7 cellular contexts compared by ENCODE assay signal in the genomic region with DNA sequence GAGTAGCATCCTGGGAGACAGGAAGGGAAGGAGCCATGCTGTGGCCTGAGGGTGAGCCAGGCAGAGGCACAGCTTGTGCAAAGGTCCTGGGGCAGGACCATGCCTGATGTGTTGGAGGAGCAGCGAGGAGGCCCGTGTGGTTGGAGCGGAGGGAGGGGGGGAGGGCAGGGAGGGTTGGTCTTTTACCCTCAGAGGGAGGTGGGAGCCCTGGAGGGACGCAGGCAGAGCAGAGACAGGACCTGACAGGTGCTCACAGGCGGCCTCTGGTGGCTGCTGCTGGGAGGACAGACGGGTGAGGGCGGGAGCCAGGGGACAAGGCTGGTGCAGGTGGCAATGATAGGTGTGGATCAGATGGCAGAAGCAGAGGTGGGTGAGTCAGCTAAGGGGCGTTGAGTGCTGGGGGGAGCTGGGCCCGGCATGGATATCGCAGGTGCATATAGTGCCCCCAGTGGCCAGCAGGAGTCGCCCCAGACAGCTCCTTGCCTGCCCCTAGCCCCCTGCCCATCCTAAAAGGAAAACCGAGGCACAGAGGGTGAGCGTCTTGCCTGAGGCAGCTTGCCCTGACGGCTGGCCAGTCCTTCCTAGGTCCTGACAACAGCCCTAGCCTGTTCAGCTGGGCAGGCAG. TPM values are rescaled to one million over a fixed set of nuclear protein-coding genes. Genes with fewer than 3 reads are reported as not detected.
DNase-seq lines count a peak whose midpoint lies in the region; FAIRE-seq and TF ChIP-seq lines count a peak whose summit lies in the region.

No MANE protein-coding gene starts in this region.

- intact Hi-C loops in endothelial cell of umbilical vein (cut with micrococcal nuclease): loop anchor here (1.0 kb wide), 1 partner anchor 164 kb away; no protein-coding TSS in a partner anchor

- H3K4me3 Mint-ChIP-seq in neural progenitor cell: no peak overlapping the region
- H3K4me3 Mint-ChIP-seq in type B pancreatic cell: no peak overlapping the region

- H3K9me3 ChIP-seq in endothelial cell of umbilical vein (replicated peaks; ENCODE audit: control insufficient read depth, insufficient read depth, low read length) (no peaks in the 10 kb centered on the region), neural progenitor cell (ENCODE audit: low read depth) (no peaks in the 10 kb centered on the region)

- CTCF ChIA-PET in endothelial cell of umbilical vein (lab: Charles Lee): interaction anchor here (0.5 to 3.7 kb wide), 27 partner anchors 9 to 238 kb away, joined by 3 to 17 read pairs (median 4); partner anchors contain the start of gene TLE6

- H3K4me2 ChIP-seq in endothelial cell of umbilical vein (ENCODE audit: insufficient read depth, low read length) (no peak overlapping the region), neural progenitor cell (no peak overlapping the region)

- no peaks in the 10 kb centered on the region for H3K79me2 ChIP-seq in endothelial cell of umbilical vein (ENCODE audit: control insufficient read depth, insufficient read depth, low read length)
- no peaks in the 10 kb centered on the region for H3K79me2 ChIP-seq in neural progenitor cell (ENCODE audit: low read depth)

- no peaks in the 10 kb centered on the region for H3K36me3 Mint-ChIP-seq in neural progenitor cell
- H3K36me3 Mint-ChIP-seq in type B pancreatic cell: no peaks in the 10 kb centered on the region

- no peak overlapping the region for H2AFZ ChIP-seq in endothelial cell of umbilical vein (ENCODE audit: low read depth, low read length)
- no peak overlapping the region for H2AFZ ChIP-seq in neural progenitor cell (replicated peaks)

- H3K27me3 ChIP-seq in endothelial cell of umbilical vein (ENCODE audit: control insufficient read depth in 2 of 2, insufficient read depth in 2 of 2, low read length in 2 of 2) (no peaks in the 10 kb centered on the region), neural progenitor cell (no peaks in the 10 kb centered on the region)

- H3K27ac ChIP-seq in endothelial cell of umbilical vein (ENCODE audit: insufficient read depth, low read depth, low read length) (no peak overlapping the region), neural progenitor cell (no peak overlapping the region)

- DNase-seq in GM12891 (ENCODE audit: insufficient read length, low spot score) (peak; percentile 80), NCI-H2171 (lab: John Stamatoyannopoulos, UW) (peak; percentile 53), endothelial cell of umbilical vein (ENCODE audit: low read depth, low spot score) (peak; percentile 53), neural progenitor cell (ENCODE audit: low spot score) (peak; percentile 67), type B pancreatic cell (ENCODE audit: extremely low spot score, unreplicated experiment) (no peak), NCI-H1694 (lab: John Stamatoyannopoulos, UW) (no peak)
- DNase-seq in activated CD8-positive, alpha-beta memory T cell treated with anti-CD3 and anti-CD28 coated beads for 24 hours: peak; percentile 90

- H3K9me1 ChIP-seq in endothelial cell of umbilical vein (replicated peaks; ENCODE audit: control insufficient read depth, extremely low read depth, insufficient read depth, low read length): no peaks in the 10 kb centered on the region

- dilution Hi-C loops in endothelial cell of umbilical vein (cut with MboI; ENCODE audit: extremely low pct_ligation_motif_present, low sequenced_read_pairs): no loop called here

- no peak overlapping the region for H3K4me3 ChIP-seq in endothelial cell of umbilical vein (replicated peaks in 1 of 3; ENCODE audit: insufficient read depth in 1 of 3, low read depth in 1 of 3, low read length in 3 of 3)
- H3K4me3 ChIP-seq in neural progenitor cell: no peak overlapping the region

- TF ChIP-seq CTCF in endothelial cell of umbilical vein (IDR thresholded peaks at IDR 0.05; ENCODE audit: extremely low read depth in 1 of 2, insufficient read depth in 1 of 2, low read depth in 1 of 2, low read length in 2 of 2) (peak; percentile 75 to 90), neural progenitor cell (IDR thresholded peaks at IDR 0.05) (peak; percentile 68), type B pancreatic cell (conservative IDR thresholded peaks at IDR 0.05) (peak; percentile 81)

- POLR2A ChIA-PET in endothelial cell of umbilical vein (lab: Charles Lee): no interaction called here

- H3K4me1 ChIP-seq in endothelial cell of umbilical vein (ENCODE audit: control insufficient read depth, extremely low read depth, insufficient read depth, low read length) (no peaks in the 10 kb centered on the region), neural progenitor cell (no peaks in the 10 kb centered on the region)

- FAIRE-seq in GM12891 (lab: Jason Lieb, UNC): peak; percentile 97
- FAIRE-seq in endothelial cell of umbilical vein (lab: Jason Lieb, UNC): peak; percentile 58

- TF ChIP-seq POLR2A in GM12891 (IDR thresholded peaks at IDR 0.05; ENCODE audit: low read depth, low read length) (no peak), endothelial cell of umbilical vein (IDR thresholded peaks at IDR 0.05; ENCODE audit: low read depth, low read length) (no peak)

- H3K27me3 Mint-ChIP-seq in neural progenitor cell (ENCODE audit: insufficient read depth, low read depth) (peaks cover 4% of the 10 kb centered on the region), type B pancreatic cell (no peaks in the 10 kb centered on the region)

- no peak overlapping the region for H3K9ac ChIP-seq in endothelial cell of umbilical vein (replicated peaks; ENCODE audit: extremely low read depth, insufficient read depth, low read length)
- H3K9ac ChIP-seq in neural progenitor cell: no peak overlapping the region

- H3K4me1 Mint-ChIP-seq in neural progenitor cell (peaks cover 8% of the 10 kb centered on the region), type B pancreatic cell (ENCODE audit: unreplicated experiment) (peaks cover 8% of the 10 kb centered on the region)

- no TSS peak for BruUV-seq in endothelial cell of umbilical vein (replicated peaks; lab: Mats Ljungman, UMichigan)

- H3K36me3 ChIP-seq in endothelial cell of umbilical vein (ENCODE audit: control insufficient read depth in 2 of 2, extremely low read depth in 1 of 2, insufficient read depth in 2 of 2, low read length in 2 of 2) (peaks cover 0 to 3% of the 10 kb centered on the region in 2 experiments), neural progenitor cell (no peaks in the 10 kb centered on the region)

- H3K9me3 Mint-ChIP-seq in neural progenitor cell: no peaks in the 10 kb centered on the region
- H3K9me3 Mint-ChIP-seq in type B pancreatic cell: peaks cover 4% of the 10 kb centered on the region

- no peaks in the 10 kb centered on the region for H3F3A ChIP-seq in neural progenitor cell (ENCODE audit: low read depth)

- H4K20me1 ChIP-seq in endothelial cell of umbilical vein (replicated peaks; ENCODE audit: control insufficient read depth, extremely low read depth, insufficient read depth, low read length): no peaks in the 10 kb centered on the region
- no peaks in the 10 kb centered on the region for H4K20me1 ChIP-seq in neural progenitor cell (ENCODE audit: low read depth)

- H3K27ac Mint-ChIP-seq in neural progenitor cell (no peak overlapping the region), type B pancreatic cell (no peak overlapping the region)

RNA-seq across cellular contexts. Expression of gene GNA15, which starts 9.8 kb away (rescaled TPM):
- 15.9 TPM for polyA plus RNA-seq in GM12891 (2012; ENCODE audit: low read depth, missing spikeins)
- total RNA-seq in endothelial cell of umbilical vein (not detected in 2 replicates), neural progenitor cell (ENCODE audit: low replicate concordance) (not detected in 2 replicates), type B pancreatic cell (ENCODE audit: low replicate concordance) (1.6 and 3.9 TPM in 2 replicates)
- polyA plus RNA-seq in endothelial cell of umbilical vein: 0.10 and 0.17 TPM in 2 replicates
- polyA plus RNA-seq in endothelial cell of umbilical vein (2011; cell fraction: cytosol; rRNA removed): 0.15 and 0.20 TPM in 2 replicates
- 0.25 and 0.36 TPM in 2 replicates for polyA plus RNA-seq in endothelial cell of umbilical vein (2011; cell fraction: nucleus; rRNA removed)
- 0.20 and 0.24 TPM in 2 replicates for polyA plus RNA-seq in endothelial cell of umbilical vein (2012)
- not detected in 2 replicates for polyA minus RNA-seq in endothelial cell of umbilical vein
- polyA minus RNA-seq in endothelial cell of umbilical vein (2011; cell fraction: cytosol; rRNA and poly(A)+ RNA removed): 0.92 TPM
- polyA minus RNA-seq in endothelial cell of umbilical vein (2011; cell fraction: nucleus; rRNA and poly(A)+ RNA removed): 0.34 and 0.48 TPM in 2 replicates

RNA-seq across cellular contexts. Expression of gene GNA11, which starts 31.9 kb away (rescaled TPM):
- polyA plus RNA-seq in GM12891 (2012; ENCODE audit: low read depth, missing spikeins): 4.3 TPM
- total RNA-seq in endothelial cell of umbilical vein (76.8 and 78.1 TPM in 2 replicates), neural progenitor cell (ENCODE audit: low replicate concordance) (12.4 and 19.5 TPM in 2 replicates), type B pancreatic cell (ENCODE audit: low replicate concordance) (46.9 and 62.0 TPM in 2 replicates)
- polyA plus RNA-seq in endothelial cell of umbilical vein: 34.7 and 35.1 TPM in 2 replicates
- polyA plus RNA-seq in endothelial cell of umbilical vein (2011; cell fraction: cytosol; rRNA removed): 48.9 and 52.2 TPM in 2 replicates
- polyA plus RNA-seq in endothelial cell of umbilical vein (2011; cell fraction: nucleus; rRNA removed): 40.1 and 41.4 TPM in 2 replicates
- polyA plus RNA-seq in endothelial cell of umbilical vein (2012): 54.2 and 62.8 TPM in 2 replicates
- polyA minus RNA-seq in endothelial cell of umbilical vein: 43.7 and 51.4 TPM in 2 replicates
- polyA minus RNA-seq in endothelial cell of umbilical vein (2011; cell fraction: cytosol; rRNA and poly(A)+ RNA removed): 18.5 TPM
- polyA minus RNA-seq in endothelial cell of umbilical vein (2011; cell fraction: nucleus; rRNA and poly(A)+ RNA removed): 13.8 and 21.1 TPM in 2 replicates

RNA-seq across cellular contexts. Expression of gene S1PR4, which starts 52.6 kb away (rescaled TPM):
- polyA plus RNA-seq in GM12891 (2012; ENCODE audit: low read depth, missing spikeins): 10.8 TPM
- total RNA-seq in endothelial cell of umbilical vein (1.7 and 2.2 TPM in 2 replicates), neural progenitor cell (ENCODE audit: low replicate concordance) (not detected in 2 replicates), type B pancreatic cell (ENCODE audit: low replicate concordance) (not detected in 2 replicates)
- 2.5 and 2.8 TPM in 2 replicates for polyA plus RNA-seq in endothelial cell of umbilical vein
- polyA plus RNA-seq in endothelial cell of umbilical vein (2011; cell fraction: cytosol; rRNA removed): 0.76 and 0.97 TPM in 2 replicates
- 0.12 and 0.25 TPM in 2 replicates for polyA plus RNA-seq in endothelial cell of umbilical vein (2011; cell fraction: nucleus; rRNA removed)
- polyA plus RNA-seq in endothelial cell of umbilical vein (2012): 0.39 and 0.86 TPM in 2 replicates
- 0.91 and 1.1 TPM in 2 replicates for polyA minus RNA-seq in endothelial cell of umbilical vein
- polyA minus RNA-seq in endothelial cell of umbilical vein (2011; cell fraction: cytosol; rRNA and poly(A)+ RNA removed): not detected
- polyA minus RNA-seq in endothelial cell of umbilical vein (2011; cell fraction: nucleus; rRNA and poly(A)+ RNA removed): 1.6 TPM in 1 of 2 replicates, not detected in the other

RNA-seq across cellular contexts. Expression of gene NCLN, which starts 59.7 kb away (rescaled TPM):
- 29.7 TPM for polyA plus RNA-seq in GM12891 (2012; ENCODE audit: low read depth, missing spikeins)
- total RNA-seq in endothelial cell of umbilical vein: 96.2 and 102 TPM in 2 replicates
- polyA plus RNA-seq in endothelial cell of umbilical vein: 97.2 and 112 TPM in 2 replicates
- 77.5 and 84.8 TPM in 2 replicates for polyA plus RNA-seq in endothelial cell of umbilical vein (2011; cell fraction: cytosol; rRNA removed)
- polyA plus RNA-seq in endothelial cell of umbilical vein (2011; cell fraction: nucleus; rRNA removed): 82.4 and 84.4 TPM in 2 replicates
- polyA plus RNA-seq in endothelial cell of umbilical vein (2012): 75.5 and 90.0 TPM in 2 replicates
- 56.1 and 74.5 TPM in 2 replicates for polyA minus RNA-seq in endothelial cell of umbilical vein
- 76.5 TPM for polyA minus RNA-seq in endothelial cell of umbilical vein (2011; cell fraction: cytosol; rRNA and poly(A)+ RNA removed)
- polyA minus RNA-seq in endothelial cell of umbilical vein (2011; cell fraction: nucleus; rRNA and poly(A)+ RNA removed): 23.5 and 29.3 TPM in 2 replicates
- total RNA-seq in neural progenitor cell (ENCODE audit: low replicate concordance): 12.2 and 50.8 TPM in 2 replicates
- 63.9 and 65.8 TPM in 2 replicates for total RNA-seq in type B pancreatic cell (ENCODE audit: low replicate concordance)

Comparison
In these comparisons a context has a peak if more than half of its experiments do, and no peak if none do; other contexts are left out.
1. DNase-seq: peak in GM12891 (single experiment), NCI-H2171 (single experiment), activated CD8-positive, alpha-beta memory T cell treated with anti-CD3 and anti-CD28 coated beads for 24 hours (single experiment), endothelial cell of umbilical vein (single experiment) and neural progenitor cell (single experiment); none in type B pancreatic cell (single experiment) and NCI-H1694 (single experiment).
2. Peak in every context shown above with its lines, with median percentiles within 50 percentile points of each other: CTCF ChIP-seq.